In the genomic region with DNA sequence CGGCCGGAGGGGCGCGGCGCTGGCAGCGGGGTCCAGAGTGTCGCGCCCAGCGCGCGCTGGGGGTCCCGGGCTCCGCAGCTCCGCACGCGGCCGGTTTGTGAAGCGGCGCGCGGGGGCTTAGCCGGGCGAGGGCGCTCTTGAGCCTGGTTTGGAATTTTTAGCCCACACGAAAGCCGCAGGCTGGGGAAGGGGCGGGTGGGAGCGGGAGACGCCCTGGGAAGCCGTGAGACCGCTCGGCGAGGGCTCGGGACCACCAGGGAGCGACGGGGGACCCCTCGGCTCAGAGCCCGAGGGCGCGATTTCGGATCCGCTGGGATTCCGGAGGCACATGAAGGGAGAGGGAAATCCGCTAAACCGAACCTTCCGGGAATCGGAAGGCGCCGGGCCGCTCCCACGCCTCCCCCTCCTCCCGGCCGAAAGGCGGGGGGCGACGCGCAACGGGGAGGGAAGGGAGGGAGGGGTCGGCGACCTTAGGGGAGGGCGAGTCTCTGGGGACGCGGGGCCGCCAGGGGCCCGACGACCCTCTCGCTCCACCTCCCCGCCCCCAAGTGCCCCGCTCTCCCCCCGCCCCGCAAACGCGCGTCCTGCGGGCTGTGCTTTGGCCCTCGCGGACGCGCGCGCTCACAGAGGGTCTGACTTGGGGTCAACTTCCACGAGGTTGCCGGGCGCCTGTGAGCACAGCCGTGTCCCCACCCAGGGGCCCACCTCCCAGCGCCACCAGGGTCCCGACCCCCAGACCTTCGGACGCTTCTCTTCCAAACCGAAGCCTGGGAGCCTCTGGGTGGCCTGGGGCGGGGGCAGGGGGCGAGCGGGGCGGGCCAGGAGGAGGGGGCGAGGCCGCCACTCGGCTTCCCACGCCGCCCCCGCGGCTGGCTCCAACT, we compare ENCODE assay signal across 8 cellular contexts. TPM values are rescaled to one million over a fixed set of nuclear protein-coding genes. Genes with fewer than 3 reads are reported as not detected.
DNase-seq lines count a peak whose midpoint lies in the region; ATAC-seq and TF ChIP-seq lines count a peak whose summit lies in the region.

No MANE protein-coding gene starts in this region.

- H3K9me3 ChIP-seq in ectodermal cell (ENCODE audit: control insufficient read depth, low read length) (no peaks in the 10 kb centered on the region), lower lobe of right lung (no peaks in the 10 kb centered on the region)

- intact Hi-C loops in lower lobe of right lung (cut with DNase I): no loop called here

- peak; percentile 63 for DNase-seq in EH (ENCODE audit: low read depth)
- DNase-seq in MV-4-11 (lab: John Stamatoyannopoulos, UW): peak; percentile 24
- DNase-seq in activated CD4-positive, alpha-beta T cell treated with anti-CD3 and anti-CD28 coated beads for 24 hours (ENCODE audit: low read depth in 2 of 2): peak; percentile 33 to 54
- peak; percentile 56 for DNase-seq in lower lobe of right lung
- peak; percentile 17 to 59 (median 19) for DNase-seq in stimulated activated CD4-positive, alpha-beta T cell treated with anti-CD3 and anti-CD28 coated beads, TNF-alpha, amount 100 ng/mL, for 24 hours (ENCODE audit: low read depth in 3 of 3)

- H3K4me3 ChIP-seq in ectodermal cell (ENCODE audit: insufficient read depth, low read depth, low read length) (peak overlapping the region; percentile 45), lower lobe of right lung (peak overlapping the region; percentile 60)

- H3K4me1 ChIP-seq in ectodermal cell (ENCODE audit: control insufficient read depth, insufficient read depth, low read length) (peaks cover 21% of the 10 kb centered on the region), lower lobe of right lung (peaks cover 32% of the 10 kb centered on the region)

- H3K27ac ChIP-seq in ectodermal cell (ENCODE audit: insufficient read depth, low read depth, low read length, poor library complexity, severe bottlenecking): no peak overlapping the region
- H3K27ac ChIP-seq in lower lobe of right lung: no peak overlapping the region

- ATAC-seq in lower lobe of right lung (peak; percentile 27 to 46), HG03025 (IDR thresholded peaks at IDR 0.05; ENCODE audit: low FRiP score, unreplicated experiment) (no peak), HG03139 (IDR thresholded peaks at IDR 0.05; ENCODE audit: unreplicated experiment) (no peak)

- peak; percentile 63 for TF ChIP-seq CTCF in lower lobe of right lung (IDR thresholded peaks at IDR 0.05)

- peaks cover 77% of the 10 kb centered on the region for H3K27me3 ChIP-seq in ectodermal cell (ENCODE audit: control insufficient read depth, insufficient read depth, low read length, poor library complexity, severe bottlenecking)
- peaks cover 82% of the 10 kb centered on the region for H3K27me3 ChIP-seq in lower lobe of right lung (ENCODE audit: low read depth)

- WGBS in ectodermal cell, 2 experiments: 1% methylated on average over 96 to 101 of the region's 101 CpGs

- H3K36me3 ChIP-seq in ectodermal cell (ENCODE audit: control insufficient read depth, insufficient read depth, low read length) (no peaks in the 10 kb centered on the region), lower lobe of right lung (no peaks in the 10 kb centered on the region)

RNA-seq across cellular contexts. Expression of a gene that starts 5.1 kb away (rescaled TPM):
- 8.4 TPM for polyA plus RNA-seq in ectodermal cell (2013, experiment 1 of 4)
- 8.4 TPM for polyA plus RNA-seq in ectodermal cell (2013, experiment 2 of 4)
- 9.3 TPM for polyA plus RNA-seq in ectodermal cell (2013, experiment 3 of 4)
- 10.2 TPM for polyA plus RNA-seq in ectodermal cell (2013, experiment 4 of 4)
- total RNA-seq in lower lobe of right lung: 1.4 TPM

Comparison
In these comparisons a context has a peak if more than half of its experiments do, and no peak if none do; other contexts are left out.
1. ATAC-seq: peak in lower lobe of right lung (2 of 2); none in HG03025 (single experiment) and HG03139 (single experiment).
2. Peak in every context shown above with its lines, with median percentiles within 50 percentile points of each other: DNase-seq.